ENCODE assay signal across 22 cellular contexts in the genomic region with DNA sequence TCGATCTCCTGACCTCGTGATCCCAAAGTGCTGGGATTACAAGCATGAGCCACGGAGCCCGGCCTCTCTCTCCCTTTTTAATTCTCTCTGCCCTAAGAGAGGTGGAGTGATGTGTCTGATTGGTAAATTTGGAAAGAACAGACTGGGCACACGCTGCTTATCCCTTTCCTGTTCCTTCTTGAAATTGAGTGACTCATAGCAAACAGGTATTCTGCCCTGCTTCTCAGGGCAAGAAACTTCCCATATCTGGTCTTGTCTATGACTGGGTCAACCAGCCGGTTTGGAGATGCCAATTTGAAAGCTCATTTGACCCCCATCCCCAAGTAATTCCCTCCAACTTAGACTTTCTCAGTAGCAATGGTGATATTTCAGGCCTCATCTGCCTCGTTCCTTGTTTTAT. TPM values are rescaled to one million over a fixed set of nuclear protein-coding genes. Genes with fewer than 3 reads are reported as not detected.
"Had no signal": no experiment of that assay in that cellular context is flagged by ENCODE, and none has a peak within 500 bp of the region (broad histone marks: within the 10 kb centered on the region; RNA-seq: fewer than 3 reads in every experiment).

No MANE protein-coding gene starts in this region.

- ATAC-seq: gastrocnemius medialis; heart right ventricle; left lobe of liver; mucosa of descending colon; naive thymus-derived CD8-positive, alpha-beta T cell; psoas muscle; right lobe of liver; stimulated activated naive B cell treated with anti-CD40 and anti-IgM and Interleukin-4, amounts not matched to agents 10 μg/mL and 1 μg/mL and 100 μg/mL, for 72 hours; stimulated activated naive CD8-positive, alpha-beta T cell treated with anti-CD3 and anti-CD28 coated beads, Interleukin-15, amount 100 ng/mL, for 72 hours; upper lobe of right lung had no signal

- H3K4me3 Mint-ChIP-seq: dendritic cell treated with granulocyte-macrophage colony-stimulating factor and Interleukin-4, amounts not matched to agents 40 ng/mL and 50 ng/mL, for 4 days; naive thymus-derived CD8-positive, alpha-beta T cell; stimulated activated naive B cell treated with anti-CD40 and anti-IgM and Interleukin-4, amounts not matched to agents 10 μg/mL and 1 μg/mL and 100 μg/mL, for 72 hours; stimulated activated naive CD8-positive, alpha-beta T cell treated with anti-CD3 and anti-CD28 coated beads, Interleukin-15, amount 100 ng/mL, for 72 hours had no signal

- DNase-seq: gastrocnemius medialis; heart right ventricle; hypothalamus; mucosa of descending colon; naive thymus-derived CD8-positive, alpha-beta T cell; psoas muscle; retina; right lobe of liver; spleen; stimulated activated CD4-positive, alpha-beta T cell treated with anti-CD3 and anti-CD28 coated beads, Interleukin-15, amount 100 ng/mL, for 24 hours; stimulated activated CD4-positive, alpha-beta T cell treated with anti-CD3 and anti-CD28 coated beads, Interleukin-1b, Interleukin-23, amount 100 ng/mL, for 48 hours; stimulated activated CD4-positive, alpha-beta T cell treated with anti-CD3 and anti-CD28 coated beads, Interleukin-4, amount 100 ng/mL, for 4 hours; stimulated activated naive B cell treated with anti-CD40 and anti-IgM and Interleukin-4, amounts not matched to agents 10 μg/mL and 1 μg/mL and 100 μg/mL, for 72 hours; stimulated activated naive CD8-positive, alpha-beta T cell treated with anti-CD3 and anti-CD28 coated beads, Interleukin-15, amount 100 ng/mL, for 72 hours; testis; upper lobe of right lung had no signal

- H3K9me3 ChIP-seq: gastrocnemius medialis, heart right ventricle, mucosa of descending colon, neutrophil, psoas muscle, right lobe of liver, spleen, testis, tibial nerve, upper lobe of right lung had no signal

- H3K36me3 Mint-ChIP-seq: stimulated activated naive B cell treated with anti-CD40 and anti-IgM and Interleukin-4, amounts not matched to agents 10 μg/mL and 1 μg/mL and 100 μg/mL, for 72 hours had no signal

- H3K27ac ChIP-seq: gastrocnemius medialis, heart right ventricle, neutrophil, psoas muscle, right lobe of liver, spleen, testis, upper lobe of right lung had no signal

- H3K27me3 Mint-ChIP-seq: stimulated activated naive CD8-positive, alpha-beta T cell treated with anti-CD3 and anti-CD28 coated beads, Interleukin-15, amount 100 ng/mL, for 72 hours had no signal

- H3K4me1 ChIP-seq: gastrocnemius medialis, heart right ventricle, psoas muscle, right lobe of liver, spleen, testis, upper lobe of right lung had no signal

- H3K9me3 Mint-ChIP-seq: dendritic cell treated with granulocyte-macrophage colony-stimulating factor and Interleukin-4, amounts not matched to agents 40 ng/mL and 50 ng/mL, for 4 days had no signal

- H3K27me3 ChIP-seq: gastrocnemius medialis, neutrophil, right lobe of liver, spleen, testis, tibial nerve, upper lobe of right lung had no signal

- H3K27ac Mint-ChIP-seq: dendritic cell treated with granulocyte-macrophage colony-stimulating factor and Interleukin-4, amounts not matched to agents 40 ng/mL and 50 ng/mL, for 4 days; naive thymus-derived CD8-positive, alpha-beta T cell; stimulated activated naive B cell treated with anti-CD40 and anti-IgM and Interleukin-4, amounts not matched to agents 10 μg/mL and 1 μg/mL and 100 μg/mL, for 72 hours; stimulated activated naive CD8-positive, alpha-beta T cell treated with anti-CD3 and anti-CD28 coated beads, Interleukin-15, amount 100 ng/mL, for 72 hours had no signal

- H3K4me3 ChIP-seq: gastrocnemius medialis, heart right ventricle, mucosa of descending colon, psoas muscle, right lobe of liver, spleen, testis, tibial nerve, upper lobe of right lung had no signal

- FAIRE-seq: colon, islet of Langerhans had no signal

- H3K4me1 Mint-ChIP-seq: naive thymus-derived CD8-positive, alpha-beta T cell; stimulated activated naive B cell treated with anti-CD40 and anti-IgM and Interleukin-4, amounts not matched to agents 10 μg/mL and 1 μg/mL and 100 μg/mL, for 72 hours; stimulated activated naive CD8-positive, alpha-beta T cell treated with anti-CD3 and anti-CD28 coated beads, Interleukin-15, amount 100 ng/mL, for 72 hours had no signal

- H3K36me3 ChIP-seq: gastrocnemius medialis, heart right ventricle, neutrophil, right lobe of liver, spleen, tibial nerve, upper lobe of right lung had no signal

RNA-seq across cellular contexts. Expression of a gene that starts 15.0 kb away (rescaled TPM):
- total RNA-seq: naive thymus-derived CD8-positive, alpha-beta T cell had no signal
- polyA plus RNA-seq: naive thymus-derived CD8-positive, alpha-beta T cell had no signal
